ENCODE assay signal across 10 cellular contexts in genomic region chr5:139458580-139459407, GRCh38. TPM values are rescaled to one million over a fixed set of nuclear protein-coding genes. Genes with fewer than 3 reads are reported as not detected.
DNase-seq lines count a peak whose midpoint lies in the region; ATAC-seq, FAIRE-seq and TF ChIP-seq lines count a peak whose summit lies in the region.
"Had no signal": no experiment of that assay in that cellular context is flagged by ENCODE, and none has a peak within 500 bp of the region (broad histone marks: within the 10 kb centered on the region; RNA-seq: fewer than 3 reads in every experiment).

No MANE protein-coding gene starts in this region.

- peaks cover 63% of the 10 kb centered on the region for H3K4me1 Mint-ChIP-seq in activated CD8-positive, alpha-beta memory T cell treated with anti-CD3 and anti-CD28 coated beads, Interleukin-2, amount 10 ng/mL, durations not matched to agents 7 days and 5 days

- ATAC-seq in activated CD8-positive, alpha-beta memory T cell treated with anti-CD3 and anti-CD28 coated beads, Interleukin-2, amount 10 ng/mL, durations not matched to agents 7 days and 5 days: peak; percentile 86

- no peaks in the 10 kb centered on the region for H4K20me1 ChIP-seq in fibroblast of lung (ENCODE audit: control insufficient read depth, extremely low read depth, insufficient read depth, low read length)

- H3K27ac ChIP-seq in fibroblast of lung (ENCODE audit: insufficient read depth, low read length): no peak overlapping the region
- H3K27ac ChIP-seq: cardiac muscle cell had no signal

- peak overlapping the region; percentile 56 for H2AFZ ChIP-seq in fibroblast of lung (ENCODE audit: low read length)

- DNase-seq in NOMO-1 (lab: John Stamatoyannopoulos, UW; ENCODE audit: unreplicated experiment in 2 of 2) (peak; percentile 39 to 64), NOMO-1 treated with dmso at 0.1 percent for 144 hours (lab: John Stamatoyannopoulos, UW; ENCODE audit: unreplicated experiment) (no peak), HT1080 (ENCODE audit: low read depth) (peak; percentile 95), fibroblast of lung (ENCODE audit: low read depth in 2 of 2) (peak; percentile 51 to 89), D721Med (ENCODE audit: insufficient read length, low spot score) (no peak), DMS153 (lab: John Stamatoyannopoulos, UW) (no peak)
- peak; percentile 96 for DNase-seq in activated CD8-positive, alpha-beta memory T cell treated with anti-CD3 and anti-CD28 coated beads, Interleukin-2, amount 10 ng/mL, durations not matched to agents 7 days and 5 days
- peak; percentile 66 for DNase-seq in stimulated activated CD4-positive, alpha-beta T cell treated with anti-CD3 and anti-CD28 coated beads, Interleukin-4, amount 100 ng/mL, for 1 hour

- no peaks in the 10 kb centered on the region for H3K27me3 ChIP-seq in fibroblast of lung (ENCODE audit: control insufficient read depth, insufficient read depth, low read length)
- H3K27me3 ChIP-seq: cardiac muscle cell had no signal

- H3K79me2 ChIP-seq in fibroblast of lung (ENCODE audit: control insufficient read depth, insufficient read depth, low read length): no peaks in the 10 kb centered on the region

- H3K9me3 Mint-ChIP-seq in activated CD8-positive, alpha-beta memory T cell treated with anti-CD3 and anti-CD28 coated beads, Interleukin-2, amount 10 ng/mL, durations not matched to agents 7 days and 5 days (ENCODE audit: low read depth): no peaks in the 10 kb centered on the region

- H3K4me1 ChIP-seq in fibroblast of lung (ENCODE audit: control insufficient read depth, extremely low read depth, insufficient read depth, low read length): no peaks in the 10 kb centered on the region

- FAIRE-seq in D721Med (lab: Jason Lieb, UNC): no peak
- FAIRE-seq: A204.1 had no signal

- H3K27me3 Mint-ChIP-seq in activated CD8-positive, alpha-beta memory T cell treated with anti-CD3 and anti-CD28 coated beads, Interleukin-2, amount 10 ng/mL, durations not matched to agents 7 days and 5 days: no peaks in the 10 kb centered on the region

- peak overlapping the region; percentile 51 for H3K4me3 Mint-ChIP-seq in activated CD8-positive, alpha-beta memory T cell treated with anti-CD3 and anti-CD28 coated beads, Interleukin-2, amount 10 ng/mL, durations not matched to agents 7 days and 5 days

- H3K27ac Mint-ChIP-seq in activated CD8-positive, alpha-beta memory T cell treated with anti-CD3 and anti-CD28 coated beads, Interleukin-2, amount 10 ng/mL, durations not matched to agents 7 days and 5 days: peak overlapping the region; percentile 86

- CTCF ChIA-PET in activated CD8-positive, alpha-beta memory T cell treated with anti-CD3 and anti-CD28 coated beads, Interleukin-2, amount 10 ng/mL, durations not matched to agents 7 days and 5 days (lab: Charles Lee): interaction anchor here (0.7 to 4.3 kb wide), 23 partner anchors 8 to 307 kb away, joined by 3 to 20 read pairs (median 4); partner anchors contain the start of genes DNAJC18 and STING1

- no peaks in the 10 kb centered on the region for H3K9me3 ChIP-seq in fibroblast of lung (ENCODE audit: control insufficient read depth, insufficient read depth, low read depth, low read length)

- no peaks in the 10 kb centered on the region for H3K36me3 Mint-ChIP-seq in activated CD8-positive, alpha-beta memory T cell treated with anti-CD3 and anti-CD28 coated beads, Interleukin-2, amount 10 ng/mL, durations not matched to agents 7 days and 5 days

- TF ChIP-seq CTCF in fibroblast of lung (conservative IDR thresholded peaks at IDR 0.05 in 1 of 2, IDR thresholded peaks at IDR 0.05 in 1 of 2; ENCODE audit: low read depth in 1 of 2, low read length in 2 of 2) (no peak), D721Med (IDR thresholded peaks at IDR 0.05; ENCODE audit: insufficient read depth, missing control alignments) (no peak)

- no peak overlapping the region for H3K4me2 ChIP-seq in fibroblast of lung (ENCODE audit: extremely low read depth, insufficient read depth, low read length)

- H3K36me3 ChIP-seq in fibroblast of lung (ENCODE audit: control insufficient read depth, insufficient read depth, low read length): no peaks in the 10 kb centered on the region
- H3K36me3 ChIP-seq: cardiac muscle cell had no signal

- H3K4me3 ChIP-seq in fibroblast of lung (replicated peaks in 1 of 4; ENCODE audit: control extremely low read depth in 1 of 4, insufficient read depth in 1 of 4, low read depth in 3 of 4, low read length in 4 of 4): no peak overlapping the region
- H3K4me3 ChIP-seq: cardiac muscle cell had no signal

- no peak overlapping the region for H3K9ac ChIP-seq in fibroblast of lung (ENCODE audit: insufficient read depth, low read length)

RNA-seq across cellular contexts. Expression of gene ECSCR, which starts 3.7 kb away (rescaled TPM):
- 53.3 and 67.7 TPM in 2 replicates for total RNA-seq in HT1080 (2014; rRNA removed; shearing (Covaris generic))
- 54.9 and 60.3 TPM in 2 replicates for polyA plus RNA-seq in HT1080 (2015; cell fraction: cytosol; rRNA removed)
- polyA plus RNA-seq in HT1080 (2015; cell fraction: nucleus; rRNA removed): 22.4 and 27.3 TPM in 2 replicates
- total RNA-seq in activated CD8-positive, alpha-beta memory T cell treated with anti-CD3 and anti-CD28 coated beads, Interleukin-2, amount 10 ng/mL, durations not matched to agents 7 days and 5 days: under 1 TPM; 0.28 to 0.29 TPM
- total RNA-seq in fibroblast of lung: not detected in 2 replicates
- polyA plus RNA-seq in fibroblast of lung: 0.18 and 0.24 TPM in 2 replicates
- polyA plus RNA-seq in fibroblast of lung (2012): 0.13 TPM in 1 of 2 replicates, not detected in the other
- polyA minus RNA-seq in fibroblast of lung (ENCODE audit: low replicate concordance): not detected in 2 replicates
- total RNA-seq: cardiac muscle cell had no signal

RNA-seq across cellular contexts. Expression of gene SMIM33, which starts 12.0 kb away (rescaled TPM):
- total RNA-seq in HT1080 (2014; rRNA removed; shearing (Covaris generic)): not detected in 2 replicates
- polyA plus RNA-seq in HT1080 (2015; cell fraction: cytosol; rRNA removed): not detected in 2 replicates
- not detected in 2 replicates for polyA plus RNA-seq in HT1080 (2015; cell fraction: nucleus; rRNA removed)
- total RNA-seq in activated CD8-positive, alpha-beta memory T cell treated with anti-CD3 and anti-CD28 coated beads, Interleukin-2, amount 10 ng/mL, durations not matched to agents 7 days and 5 days: under 1 TPM; 0.07 to 0.26 TPM
- not detected in 2 replicates for total RNA-seq in fibroblast of lung
- not detected in 2 replicates for polyA plus RNA-seq in fibroblast of lung
- polyA plus RNA-seq in fibroblast of lung (2012): not detected in 2 replicates
- not detected in 2 replicates for polyA minus RNA-seq in fibroblast of lung (ENCODE audit: low replicate concordance)
- total RNA-seq: cardiac muscle cell had no signal
- polyA plus RNA-seq: cardiac muscle cell had no signal

RNA-seq across cellular contexts. Expression of gene DNAJC18, which starts 19.5 kb away (rescaled TPM):
- total RNA-seq in HT1080 (2014; rRNA removed; shearing (Covaris generic)): 5.1 and 11.9 TPM in 2 replicates
- polyA plus RNA-seq in HT1080 (2015; cell fraction: cytosol; rRNA removed): 12.7 and 17.5 TPM in 2 replicates
- 14.0 and 16.5 TPM in 2 replicates for polyA plus RNA-seq in HT1080 (2015; cell fraction: nucleus; rRNA removed)
- total RNA-seq in activated CD8-positive, alpha-beta memory T cell treated with anti-CD3 and anti-CD28 coated beads, Interleukin-2, amount 10 ng/mL, durations not matched to agents 7 days and 5 days: 10 to 100 TPM in 1 of 2 experiments, 1 to 10 TPM in 1; 9.2 to 25.7 TPM
- 12.6 and 13.6 TPM in 2 replicates for total RNA-seq in fibroblast of lung
- polyA plus RNA-seq in fibroblast of lung: 9.4 and 14.6 TPM in 2 replicates
- polyA plus RNA-seq in fibroblast of lung (2012): 11.3 and 15.7 TPM in 2 replicates
- polyA minus RNA-seq in fibroblast of lung (ENCODE audit: low replicate concordance): 3.3 and 4.9 TPM in 2 replicates

RNA-seq across cellular contexts. Expression of gene STING1, which starts 23.8 kb away (rescaled TPM):
- 38.7 and 55.8 TPM in 2 replicates for total RNA-seq in HT1080 (2014; rRNA removed; shearing (Covaris generic))
- polyA plus RNA-seq in HT1080 (2015; cell fraction: cytosol; rRNA removed): 60.9 and 62.1 TPM in 2 replicates
- polyA plus RNA-seq in HT1080 (2015; cell fraction: nucleus; rRNA removed): 133 and 146 TPM in 2 replicates
- total RNA-seq in activated CD8-positive, alpha-beta memory T cell treated with anti-CD3 and anti-CD28 coated beads, Interleukin-2, amount 10 ng/mL, durations not matched to agents 7 days and 5 days: 100 to 1,000 TPM; 103 to 115 TPM
- total RNA-seq in fibroblast of lung: 35.7 and 70.2 TPM in 2 replicates
- 70.9 and 78.4 TPM in 2 replicates for polyA plus RNA-seq in fibroblast of lung
- 83.7 and 94.0 TPM in 2 replicates for polyA plus RNA-seq in fibroblast of lung (2012)
- 126 and 151 TPM in 2 replicates for polyA minus RNA-seq in fibroblast of lung (ENCODE audit: low replicate concordance)

RNA-seq across cellular contexts. Expression of gene SPATA24, which starts 54.9 kb away (rescaled TPM):
- 5.9 and 6.7 TPM in 2 replicates for total RNA-seq in HT1080 (2014; rRNA removed; shearing (Covaris generic))
- 4.9 and 9.9 TPM in 2 replicates for polyA plus RNA-seq in HT1080 (2015; cell fraction: cytosol; rRNA removed)
- polyA plus RNA-seq in HT1080 (2015; cell fraction: nucleus; rRNA removed): 5.5 and 9.2 TPM in 2 replicates
- total RNA-seq in activated CD8-positive, alpha-beta memory T cell treated with anti-CD3 and anti-CD28 coated beads, Interleukin-2, amount 10 ng/mL, durations not matched to agents 7 days and 5 days: 1 to 10 TPM; 5.8 to 6.2 TPM
- 6.4 and 7.4 TPM in 2 replicates for total RNA-seq in fibroblast of lung
- 5.3 and 5.6 TPM in 2 replicates for polyA plus RNA-seq in fibroblast of lung
- 6.0 and 6.5 TPM in 2 replicates for polyA plus RNA-seq in fibroblast of lung (2012)
- 0.48 TPM in 1 of 2 replicates, not detected in the other for polyA minus RNA-seq in fibroblast of lung (ENCODE audit: low replicate concordance)

Comparison
In these comparisons a context has a peak if more than half of its experiments do, and no peak if none do; other contexts are left out.
1. DNase-seq: peak in NOMO-1 (2 of 2), HT1080 (single experiment), activated CD8-positive, alpha-beta memory T cell treated with anti-CD3 and anti-CD28 coated beads, Interleukin-2, amount 10 ng/mL, durations not matched to agents 7 days and 5 days (single experiment), fibroblast of lung (2 of 2) and stimulated activated CD4-positive, alpha-beta T cell treated with anti-CD3 and anti-CD28 coated beads, Interleukin-4, amount 100 ng/mL, for 1 hour (single experiment); none in NOMO-1 treated with dmso at 0.1 percent for 144 hours (single experiment), D721Med (single experiment) and DMS153 (single experiment).
2. RNA of gene ECSCR, which starts 3.7 kb away (total RNA-seq): 53.3 to 67.7 TPM in HT1080; 0.28 to 0.29 TPM in activated CD8-positive, alpha-beta memory T cell treated with anti-CD3 and anti-CD28 coated beads, Interleukin-2, amount 10 ng/mL, durations not matched to agents 7 days and 5 days and not detected in fibroblast of lung; every median in the first group is over 10 times any median in the second.